Comparison of ENCODE assay signal across 8 cellular contexts in genomic region chr1:148952938-148953616, GRCh38.
DNase-seq lines count a peak whose midpoint lies in the region; ATAC-seq, FAIRE-seq and TF ChIP-seq lines count a peak whose summit lies in the region.
"Not testable (repeated sequence)": the region's sequence is repeated elsewhere in the genome, so short reads cannot be mapped to it uniquely, and the experiment has no call there.

No MANE protein-coding gene starts in this region.

- not testable (repeated sequence) for H3K27me3 ChIP-seq in PC-3 (ENCODE audit: low read length)

- H3K4me2 ChIP-seq in A549 (peak overlapping the region; percentile 66), PC-3 (ENCODE audit: low read length) (peak overlapping the region; percentile 90)

- peaks cover 15% of the 10 kb centered on the region for H3K4me1 Mint-ChIP-seq in activated T-helper 2 cell treated with anti-CD3 and anti-CD28 coated beads, Interferon-gamma antibody, Interleukin-2, Interleukin-4, amounts not matched to agents 10 μg/mL and 5 μg/mL and 100 μg/mL, durations not matched to agents 14 hours and 24 hours and 36 hours (ENCODE audit: low read depth)

- FAIRE-seq in A549 (lab: Jason Lieb, UNC), result not testable (repeated sequence)
- FAIRE-seq in GM18507 (lab: Jason Lieb, UNC), result peak; percentile 33

- TF ChIP-seq RAD21 in A549 (conservative IDR thresholded peaks at IDR 0.05 in 1 of 2, IDR thresholded peaks at IDR 0.05 in 1 of 2), result not testable (repeated sequence)

- CTCF ChIA-PET in A549 (lab: Yijun Ruan, JAX); PC-3 (lab: Charles Lee): not testable (repeated sequence)

- H3K4me1 ChIP-seq in A549; PC-3 (ENCODE audit: insufficient read depth, low read length): not testable (repeated sequence)

- not testable (repeated sequence) for H3F3A ChIP-seq in PC-3 (ENCODE audit: low read length, unreplicated experiment)

- not testable (repeated sequence) for H3K9me2 ChIP-seq in PC-3 (replicated peaks; ENCODE audit: low read length)

- TF ChIP-seq POLR2A in A549 (IDR thresholded peaks at IDR 0.05; ENCODE audit: low read length), result not testable (repeated sequence)

- ATAC-seq in A549 (peak in 1 of 2 experiments; percentile 6; a peak in 2 of 6 replicates), HG03342 (IDR thresholded peaks at IDR 0.05; ENCODE audit: unreplicated experiment) (peak; percentile 3)
- ATAC-seq in PC-3, result not testable (repeated sequence)

- H3K9me3 Mint-ChIP-seq in activated T-helper 2 cell treated with anti-CD3 and anti-CD28 coated beads, Interferon-gamma antibody, Interleukin-2, Interleukin-4, amounts not matched to agents 10 μg/mL and 5 μg/mL and 100 μg/mL, durations not matched to agents 14 hours and 24 hours and 36 hours, result not testable (repeated sequence)

- not testable (repeated sequence) for TF ChIP-seq EP300 in A549 (IDR thresholded peaks at IDR 0.05)

- not testable (repeated sequence) for H3K9ac ChIP-seq in PC-3 (ENCODE audit: low read length)

- H3K27ac ChIP-seq in A549; PC-3 (ENCODE audit: low read length): not testable (repeated sequence)

- BruUV-seq in PC-3 (replicated peaks; lab: Mats Ljungman, UMichigan), result TSS peak; percentile 36

- H3K27me3 Mint-ChIP-seq in activated T-helper 2 cell treated with anti-CD3 and anti-CD28 coated beads, Interferon-gamma antibody, Interleukin-2, Interleukin-4, amounts not matched to agents 10 μg/mL and 5 μg/mL and 100 μg/mL, durations not matched to agents 14 hours and 24 hours and 36 hours (ENCODE audit: low read depth), result not testable (repeated sequence)

- H3K9me3 ChIP-seq in A549; PC-3 (ENCODE audit: low read length): not testable (repeated sequence)

- H3K36me3 ChIP-seq in PC-3 (ENCODE audit: low read depth, low read length), result not testable (repeated sequence)

- intact Hi-C loops in PC-3 (cut with micrococcal nuclease); activated T-helper 2 cell treated with anti-CD3 and anti-CD28 coated beads, Interferon-gamma antibody, Interleukin-2, Interleukin-4, amounts not matched to agents 10 μg/mL and 5 μg/mL and 100 μg/mL, durations not matched to agents 14 hours and 24 hours and 36 hours (cut with micrococcal nuclease): not testable (repeated sequence)

- not testable (repeated sequence) for H3K36me3 Mint-ChIP-seq in activated T-helper 2 cell treated with anti-CD3 and anti-CD28 coated beads, Interferon-gamma antibody, Interleukin-2, Interleukin-4, amounts not matched to agents 10 μg/mL and 5 μg/mL and 100 μg/mL, durations not matched to agents 14 hours and 24 hours and 36 hours (ENCODE audit: low read depth)

- TF ChIP-seq CTCF in A549 (IDR thresholded peaks at IDR 0.05); PC-3 (conservative IDR thresholded peaks at IDR 0.05; ENCODE audit: low read depth, low read length); epithelial cell of esophagus (IDR thresholded peaks at IDR 0.05; ENCODE audit: insufficient read depth, low read depth, low read length, missing control alignments): not testable (repeated sequence)

- DNase-seq in A549 (ENCODE audit: low read depth in 1 of 2, low spot score in 1 of 2) (peak in 1 of 2 experiments; percentile 2), PC-3 (peak; percentile 26), epithelial cell of esophagus (ENCODE audit: low read depth) (peak; percentile 27), left kidney (ENCODE audit: low read depth, low spot score) (peak; percentile 44), retina (peak; percentile 79)
- not testable (repeated sequence) for DNase-seq in GM18507 (ENCODE audit: extremely low spot score, insufficient read length, low read depth)
- DNase-seq in activated T-helper 2 cell treated with anti-CD3 and anti-CD28 coated beads, Interferon-gamma antibody, Interleukin-2, Interleukin-4, amounts not matched to agents 10 μg/mL and 5 μg/mL and 100 μg/mL, durations not matched to agents 14 hours and 24 hours and 36 hours (ENCODE audit: low spot score), result peak; percentile 22

- 43% methylated on average over 16 of the region's 28 CpGs for WGBS in A549 (ENCODE audit: missing lambda C conversion rate)

- not testable (repeated sequence) for H4K20me1 ChIP-seq in PC-3 (ENCODE audit: low read length)

- H3K27ac Mint-ChIP-seq in activated T-helper 2 cell treated with anti-CD3 and anti-CD28 coated beads, Interferon-gamma antibody, Interleukin-2, Interleukin-4, amounts not matched to agents 10 μg/mL and 5 μg/mL and 100 μg/mL, durations not matched to agents 14 hours and 24 hours and 36 hours, result not testable (repeated sequence)

- peaks cover 38% of the 10 kb centered on the region for H3K79me2 ChIP-seq in PC-3 (ENCODE audit: low read length)

- peak overlapping the region; percentile 49 for H3K4me3 ChIP-seq in A549
- H3K4me3 ChIP-seq in PC-3 (ENCODE audit: low read length), result peak overlapping the region; percentile 69
- peak overlapping the region; percentile 57 for H3K4me3 ChIP-seq in epithelial cell of esophagus (ENCODE audit: low read length)

- POLR2A ChIA-PET in A549 (lab: Yijun Ruan, JAX); PC-3 (lab: Charles Lee; ENCODE audit: unreplicated experiment): not testable (repeated sequence)

- not testable (repeated sequence) for H2AFZ ChIP-seq in PC-3 (ENCODE audit: low read length)

- H3K4me3 Mint-ChIP-seq in activated T-helper 2 cell treated with anti-CD3 and anti-CD28 coated beads, Interferon-gamma antibody, Interleukin-2, Interleukin-4, amounts not matched to agents 10 μg/mL and 5 μg/mL and 100 μg/mL, durations not matched to agents 14 hours and 24 hours and 36 hours (ENCODE audit: low read depth), result peak overlapping the region; percentile 82
